In the genomic region with DNA sequence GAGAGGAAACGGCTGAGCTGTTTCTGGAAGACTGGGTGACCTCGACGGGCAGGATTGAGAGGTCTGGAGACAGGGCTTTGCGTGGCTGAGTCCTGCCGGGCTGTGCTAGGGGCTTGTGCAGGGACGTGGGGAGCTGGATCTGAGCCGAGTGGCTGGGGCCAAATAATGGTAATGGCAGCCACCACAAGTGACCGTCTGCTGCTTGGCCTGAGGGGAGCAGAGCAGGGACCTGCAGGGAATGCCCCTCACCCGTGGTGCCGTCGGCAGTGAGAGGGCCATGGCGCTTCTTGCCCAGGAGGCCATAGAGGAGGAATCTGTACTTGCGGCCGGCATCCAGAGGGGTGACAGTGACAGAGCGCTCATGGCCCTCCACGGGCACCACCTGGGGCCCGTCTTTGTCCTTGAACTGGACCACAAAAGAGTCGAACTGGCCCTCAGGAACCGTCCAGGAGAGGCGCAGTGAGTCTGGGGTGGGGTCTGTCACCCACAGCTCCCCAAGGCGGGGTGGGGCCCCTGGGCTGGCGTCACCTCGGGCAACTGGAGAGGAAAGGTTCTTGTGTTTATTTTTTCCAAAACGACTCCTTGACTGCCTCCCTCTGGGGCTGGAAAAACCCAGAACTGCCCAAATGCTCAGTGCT, we compare ENCODE assay signal across 15 cellular contexts.
"Had no signal": no experiment of that assay in that cellular context is flagged by ENCODE, and none has a peak within 500 bp of the region (broad histone marks: within the 10 kb centered on the region; RNA-seq: fewer than 3 reads in every experiment).

No MANE protein-coding gene starts in this region.

- H3K9me3 ChIP-seq: left lung, spleen, testis had no signal

- H3K4me1 ChIP-seq: left lung, parathyroid adenoma, spleen had no signal

- H3K36me3 Mint-ChIP-seq: activated naive CD4-positive, alpha-beta T cell treated with anti-CD3 and anti-CD28 coated beads, Interleukin-2, amount 50 U/mL, for 24 hours had no signal

- H3K4me3 Mint-ChIP-seq: activated naive CD4-positive, alpha-beta T cell treated with anti-CD3 and anti-CD28 coated beads, Interleukin-2, amount 50 U/mL, for 24 hours; brain; neural crest cell had no signal

- H3K9me3 Mint-ChIP-seq: activated naive CD4-positive, alpha-beta T cell treated with anti-CD3 and anti-CD28 coated beads, Interleukin-2, amount 50 U/mL, for 24 hours; brain; neural crest cell had no signal

- H3K27ac Mint-ChIP-seq: activated naive CD4-positive, alpha-beta T cell treated with anti-CD3 and anti-CD28 coated beads, Interleukin-2, amount 50 U/mL, for 24 hours had no signal

- DNase-seq: activated effector memory CD4-positive, alpha-beta T cell treated with Interleukin-2 at 50 U/mL for 16 hours; activated T-cell treated with anti-CD3 and anti-CD28 coated beads, Interleukin-2, amount 50 U/mL, for 1 hour; foreskin fibroblast; islet precursor cell; SHP77 treated with DMSO at 0.1 percent for 48 hours; spleen; stimulated activated CD4-positive, alpha-beta T cell treated with anti-CD3 and anti-CD28 coated beads, Interleukin-2, amount 100 ng/mL, for 24 hours; stimulated activated naive CD4-positive, alpha-beta T cell; testis had no signal

- H3K27ac ChIP-seq: left lung, parathyroid adenoma, spleen had no signal

- H3K4me1 Mint-ChIP-seq: activated naive CD4-positive, alpha-beta T cell treated with anti-CD3 and anti-CD28 coated beads, Interleukin-2, amount 50 U/mL, for 24 hours had no signal

- H3K27me3 Mint-ChIP-seq: activated naive CD4-positive, alpha-beta T cell treated with anti-CD3 and anti-CD28 coated beads, Interleukin-2, amount 50 U/mL, for 24 hours had no signal

- H3K27me3 ChIP-seq: left lung, spleen, testis had no signal

- H3K4me3 ChIP-seq: left lung, spleen, testis had no signal

- ATAC-seq: esophagus mucosa, left lung had no signal
